Comparison of ENCODE assay signal across 8 cellular contexts in the genomic region with DNA sequence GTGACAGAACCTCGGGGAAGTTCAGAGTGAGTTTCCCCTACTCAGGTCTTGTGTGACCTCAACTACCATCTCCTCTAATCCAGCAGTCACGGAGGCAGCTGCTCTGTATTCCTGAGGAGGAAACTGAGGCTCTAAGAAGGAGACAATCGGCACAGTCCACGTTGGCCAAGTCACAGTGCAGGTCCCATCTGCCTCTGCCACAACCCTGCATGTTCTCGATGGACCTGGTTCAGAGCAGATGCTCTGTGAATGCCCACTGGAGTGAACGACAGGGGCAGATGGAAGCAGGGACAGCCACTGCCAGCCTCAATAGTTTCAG. TPM values are rescaled to one million over a fixed set of nuclear protein-coding genes. Genes with fewer than 3 reads are reported as not detected.
DNase-seq lines count a peak whose midpoint lies in the region; ATAC-seq and TF ChIP-seq lines count a peak whose summit lies in the region.

No MANE protein-coding gene starts in this region.

- TF ChIP-seq POLR2A in erythroblast (IDR thresholded peaks at IDR 0.05; ENCODE audit: low read length): no peak

- no peaks in the 10 kb centered on the region for H3K36me3 Mint-ChIP-seq in natural killer cell

- H3K27ac Mint-ChIP-seq in natural killer cell: peak overlapping the region; percentile 85 to 96

- H3K4me3 Mint-ChIP-seq in natural killer cell: peak overlapping the region; percentile 90

- no peaks in the 10 kb centered on the region for H3K9me3 ChIP-seq in AG04450 (ENCODE audit: control insufficient read depth, insufficient read depth, low read length)
- H3K9me3 ChIP-seq in Loucy (ENCODE audit: insufficient read depth, low read depth, low read length): no peaks in the 10 kb centered on the region

- H3K79me2 ChIP-seq in Loucy (ENCODE audit: insufficient read depth, low read length): peaks cover 35% of the 10 kb centered on the region

- CTCF ChIA-PET in AG04450 (lab: Charles Lee): no interaction called here

- intact Hi-C loops in dorsolateral prefrontal cortex (cut with DNase I): loop anchor here in 1 of 2 donors (5.0 kb wide), 1 partner anchor 61 kb away; the partner anchor contains the start of gene DUSP1
- intact Hi-C loops in natural killer cell (cut with micrococcal nuclease): loop anchor here (1.0 kb wide), 1 partner anchor 68 kb away; no protein-coding TSS in a partner anchor

- H3K27ac ChIP-seq in AG04450 (ENCODE audit: low read depth, low read length) (peak overlapping the region; percentile 65), dorsolateral prefrontal cortex (peak overlapping the region in 44 of 59 donors; percentile 43 to 92 (median 82))

- no peak for DNase-seq in AG04450 (ENCODE audit: low read depth, low spot score)
- no peak for DNase-seq in dorsolateral prefrontal cortex
- no peak for DNase-seq in natural killer cell
- DNase-seq in NCI-H146 treated with DMSO at 0.1 percent for 48 hours (lab: John Stamatoyannopoulos, UW; ENCODE audit: unreplicated experiment): no peak
- DNase-seq in erythroblast (lab: John Stamatoyannopoulos, UW): no peak
- DNase-seq in islet precursor cell: no peak

- ATAC-seq in natural killer cell (no peak), HG02610 (IDR thresholded peaks at IDR 0.05; ENCODE audit: unreplicated experiment) (no peak)

- POLR2A ChIA-PET in AG04450 (lab: Yijun Ruan, JAX): no interaction called here

- TF ChIP-seq CTCF in AG04450 (IDR thresholded peaks at IDR 0.05; ENCODE audit: low read depth, low read length) (no peak), Loucy (conservative IDR thresholded peaks at IDR 0.05; ENCODE audit: low read length) (no peak), dorsolateral prefrontal cortex (IDR thresholded peaks at IDR 0.05 in 54 of 56, conservative IDR thresholded peaks at IDR 0.05 in 2 of 56; ENCODE audit: low read depth in 1 of 56, partially characterized antibody in 56 of 56) (no peak), natural killer cell (IDR thresholded peaks at IDR 0.05) (no peak)

- no peak overlapping the region for H3K9ac ChIP-seq in Loucy (ENCODE audit: low read depth, low read length, poor library complexity, severe bottlenecking)

- H2AFZ ChIP-seq in Loucy (ENCODE audit: low read length): no peak overlapping the region

- peaks cover 3% of the 10 kb centered on the region for H3K4me1 ChIP-seq in Loucy (ENCODE audit: insufficient read depth, low read length, poor library complexity, severe bottlenecking)

- no peaks in the 10 kb centered on the region for H3K27me3 Mint-ChIP-seq in natural killer cell (ENCODE audit: low read depth in 2 of 2)

- H3K4me3 ChIP-seq in AG04450 (ENCODE audit: low read depth, low read length): no peak overlapping the region
- H3K4me3 ChIP-seq in Loucy (ENCODE audit: low read length, poor library complexity, severe bottlenecking): peak overlapping the region; percentile 90
- H3K4me3 ChIP-seq in dorsolateral prefrontal cortex: peak overlapping the region in 57 of 59 donors; percentile 40 to 94 (median 83)

- 0 out of 2 replicates have a peak, but pooled peaks cover 6% of the 10 kb centered on the region for H3F3A ChIP-seq in Loucy (ENCODE audit: low read depth)

- H3K27me3 ChIP-seq in AG04450 (ENCODE audit: control insufficient read depth, insufficient read depth, low read length) (no peaks in the 10 kb centered on the region), Loucy (ENCODE audit: insufficient read depth, low read length, poor library complexity, severe bottlenecking) (no peaks in the 10 kb centered on the region), dorsolateral prefrontal cortex (no peaks in the 10 kb centered on the region)

- no peaks in the 10 kb centered on the region for H3K9me2 ChIP-seq in Loucy (replicated peaks; ENCODE audit: low read depth, low read length)

- H3K4me2 ChIP-seq in Loucy (ENCODE audit: low read depth, low read length, poor library complexity, severe bottlenecking): peak overlapping the region; percentile 69

- no peaks in the 10 kb centered on the region for H4K20me1 ChIP-seq in Loucy (ENCODE audit: insufficient read depth, low read length, poor library complexity, severe bottlenecking)

- H3K9me3 Mint-ChIP-seq in natural killer cell: no peaks in the 10 kb centered on the region

- peaks cover 34 to 47% of the 10 kb centered on the region in 2 donors for H3K4me1 Mint-ChIP-seq in natural killer cell

- H3K36me3 ChIP-seq in Loucy (ENCODE audit: insufficient read depth, low read length): no peaks in the 10 kb centered on the region

RNA-seq across cellular contexts. Expression of gene ERGIC1, which starts 0.7 kb away (rescaled TPM):
- polyA plus RNA-seq in AG04450 (2011; rRNA removed): 137 and 177 TPM in 2 replicates
- polyA minus RNA-seq in AG04450 (2011; rRNA and poly(A)+ RNA removed): 230 and 322 TPM in 2 replicates
- total RNA-seq in dorsolateral prefrontal cortex (100 to 1,000 TPM in 4 of 120 experiments, 10 to 100 TPM in 116; 48.4 to 109 (median 68.1) TPM), natural killer cell (100 to 1,000 TPM in 2 of 3 donors, 10 to 100 TPM in 1; 86.2 to 126 (median 121) TPM)
